11 cellular contexts compared by ENCODE assay signal in genomic region chr4:104385713-104386112, GRCh38.
"Had no signal": no experiment of that assay in that cellular context is flagged by ENCODE, and none has a peak within 500 bp of the region (broad histone marks: within the 10 kb centered on the region; RNA-seq: fewer than 3 reads in every experiment).

No MANE protein-coding gene starts in this region.

- H3K4me1 ChIP-seq: HAP-1 had no signal

- H3K4me2 ChIP-seq: GM23338 had no signal

- H3K9ac ChIP-seq: GM23248 had no signal

- DNase-seq: GM23248, GOT3, H7, H9, HCEC 1CT, HFFc6 had no signal

- H2AFZ ChIP-seq: GM23248, GM23338 had no signal

- FAIRE-seq: H1, H54 had no signal

- H3K9me3 ChIP-seq: HAP-1 had no signal

- ATAC-seq: GM23338, HCT116 had no signal

- H3K36me3 ChIP-seq: HAP-1 had no signal

- H3K27ac ChIP-seq: GM23248 had no signal

- H3K4me3 ChIP-seq: GM23248, GM23338, HAP-1 had no signal
